10 cellular contexts compared by ENCODE assay signal in genomic region chr6:118724211-118724610, GRCh38.
DNase-seq lines count a peak whose midpoint lies in the region; ATAC-seq, FAIRE-seq and TF ChIP-seq lines count a peak whose summit lies in the region.
"Had no signal": no experiment of that assay in that cellular context is flagged by ENCODE, and none has a peak within 500 bp of the region (broad histone marks: within the 10 kb centered on the region; RNA-seq: fewer than 3 reads in every experiment).

No MANE protein-coding gene starts in this region.

- peak; percentile 88 for ATAC-seq in GM18870 (IDR thresholded peaks at IDR 0.05; ENCODE audit: unreplicated experiment)
- ATAC-seq in GM21717 (IDR thresholded peaks at IDR 0.05; ENCODE audit: unreplicated experiment): peak; percentile 93
- ATAC-seq in HG03521 (IDR thresholded peaks at IDR 0.05; ENCODE audit: unreplicated experiment): peak; percentile 74

- FAIRE-seq in H54 (lab: Jason Lieb, UNC): no peak

- no peaks in the 10 kb centered on the region for H3K9me3 Mint-ChIP-seq in mesothelial cell of epicardium

- peaks cover 10% of the 10 kb centered on the region for H3K4me1 Mint-ChIP-seq in mesothelial cell of epicardium

- DNase-seq in germinal center (ENCODE audit: low spot score) (peak; percentile 50), iPS-NIHi7 (ENCODE audit: extremely low spot score) (no peak), mesothelial cell of epicardium (ENCODE audit: low spot score in 2 of 2, unreplicated experiment in 2 of 2) (no peak), putamen (ENCODE audit: low spot score) (no peak), H54 (ENCODE audit: insufficient read length, low spot score) (no peak)
- DNase-seq: NCI-H2171 treated with DMSO at 0.1 percent for 48 hours, nucleus accumbens had no signal

- no peak overlapping the region for H3K4me3 Mint-ChIP-seq in mesothelial cell of epicardium

- H3K27me3 Mint-ChIP-seq in mesothelial cell of epicardium (ENCODE audit: low read depth): no peaks in the 10 kb centered on the region

- TF ChIP-seq POLR2A in H54 (IDR thresholded peaks at IDR 0.05; ENCODE audit: low read depth, low read length): no peak

- no peak overlapping the region for H3K27ac Mint-ChIP-seq in mesothelial cell of epicardium

- TF ChIP-seq CTCF in mesothelial cell of epicardium (IDR thresholded peaks at IDR 0.05; ENCODE audit: unreplicated experiment): no peak

- no peaks in the 10 kb centered on the region for H3K36me3 Mint-ChIP-seq in mesothelial cell of epicardium
